In genomic region chr11:114168691-114169090, GRCh38 we compare ENCODE assay signal across 10 cellular contexts.
DNase-seq lines count a peak whose midpoint lies in the region; ATAC-seq lines count a peak whose summit lies in the region.
"Had no signal": no experiment of that assay in that cellular context is flagged by ENCODE, and none has a peak within 500 bp of the region (broad histone marks: within the 10 kb centered on the region; RNA-seq: fewer than 3 reads in every experiment).

No MANE protein-coding gene starts in this region.

- H3K4me1 Mint-ChIP-seq in CD4-positive, alpha-beta memory T cell = peaks cover 67 to 100% (median 89%) of the 10 kb centered on the region in 4 donors
- H3K4me1 Mint-ChIP-seq in effector memory CD8-positive, alpha-beta T cell (ENCODE audit: low read depth in 2 of 2) = peaks cover 77 to 80% of the 10 kb centered on the region in 2 donors

- no peaks in the 10 kb centered on the region for H3K36me3 ChIP-seq in CD4-positive, alpha-beta memory T cell (ENCODE audit: insufficient read depth, low read length)
- H3K36me3 ChIP-seq in rectal smooth muscle tissue (ENCODE audit: control insufficient read depth, insufficient read depth, low read length) (no peaks in the 10 kb centered on the region), H7 (replicated peaks; ENCODE audit: control insufficient read depth, insufficient read depth, low read length) (no peaks in the 10 kb centered on the region)

- peak; percentile 16 for ATAC-seq in effector memory CD8-positive, alpha-beta T cell (replicated peaks)
- ATAC-seq in GM18520 (IDR thresholded peaks at IDR 0.05; ENCODE audit: unreplicated experiment) = no peak

- H3K27me3 Mint-ChIP-seq in CD4-positive, alpha-beta memory T cell = no peaks in the 10 kb centered on the region
- H3K27me3 Mint-ChIP-seq in effector memory CD8-positive, alpha-beta T cell = no peaks in the 10 kb centered on the region

- no peak overlapping the region for H3K4me3 ChIP-seq in CD4-positive, alpha-beta memory T cell (ENCODE audit: low read length in 2 of 2)
- H3K4me3 ChIP-seq in rectal smooth muscle tissue (ENCODE audit: low read length) = peak overlapping the region; percentile 29
- H3K4me3 ChIP-seq in H7 (ENCODE audit: insufficient read depth, low read depth, low read length) = no peak overlapping the region

- H3K4me3 Mint-ChIP-seq in CD4-positive, alpha-beta memory T cell = peak overlapping the region in 7 of 8 donors; percentile 48 to 83 (median 65)
- H3K4me3 Mint-ChIP-seq in effector memory CD8-positive, alpha-beta T cell = peak overlapping the region; percentile 72 to 74

- no peaks in the 10 kb centered on the region for H3K9me3 ChIP-seq in CD4-positive, alpha-beta memory T cell (ENCODE audit: control insufficient read depth in 1 of 2, low read length in 2 of 2)

- H3K27ac Mint-ChIP-seq in CD4-positive, alpha-beta memory T cell = peak overlapping the region; percentile 35 to 92 (median 70)
- H3K27ac Mint-ChIP-seq in effector memory CD8-positive, alpha-beta T cell = peak overlapping the region in 1 of 2 donors; percentile 87

- no peak overlapping the region for H3K27ac ChIP-seq in CD4-positive, alpha-beta memory T cell (ENCODE audit: low read depth, low read length)
- H3K27ac ChIP-seq in rectal smooth muscle tissue (ENCODE audit: low read depth, low read length) = peak overlapping the region; percentile 100

- peaks cover 89% of the 10 kb centered on the region for H3K4me1 ChIP-seq in CD4-positive, alpha-beta memory T cell (ENCODE audit: insufficient read depth, low read length)
- peaks cover 93% of the 10 kb centered on the region for H3K4me1 ChIP-seq in rectal smooth muscle tissue (ENCODE audit: control insufficient read depth, insufficient read depth, low read length)

- DNase-seq in CD4-positive, alpha-beta memory T cell = no peak
- DNase-seq in NAMALWA (ENCODE audit: low spot score) = peak; percentile 13
- DNase-seq in effector memory CD8-positive, alpha-beta T cell = no peak
- no peak for DNase-seq in T1000 (lab: John Stamatoyannopoulos, UW)
- no peak for DNase-seq in stimulated activated CD4-positive, alpha-beta T cell treated with anti-CD3 and anti-CD28 coated beads, Interleukin-4, amount 100 ng/mL, for 24 hours
- no peak for DNase-seq in H7
- DNase-seq: activated naive CD4-positive, alpha-beta T cell; NCI-H524 had no signal

- CTCF ChIA-PET in CD4-positive, alpha-beta memory T cell (lab: Charles Lee; ENCODE audit: partially characterized antibody) = interaction anchor here (0.7 to 11.0 kb wide), 5 partner anchors 9 to 90 kb away, joined by 3 to 106 read pairs (median 5); no protein-coding TSS in a partner anchor

- intact Hi-C loops in CD4-positive, alpha-beta memory T cell (cut with micrococcal nuclease) = loop anchor here (5.0 to 10.0 kb wide), 3 partner anchors 234 to 854 kb away; partner anchors contain the start of genes C11orf71, CLDN25, RBM7 and TTC12

- no peaks in the 10 kb centered on the region for H3K9me3 Mint-ChIP-seq in CD4-positive, alpha-beta memory T cell
- H3K9me3 Mint-ChIP-seq in effector memory CD8-positive, alpha-beta T cell = no peaks in the 10 kb centered on the region

- H3K9ac ChIP-seq in rectal smooth muscle tissue (ENCODE audit: low read length) = no peak overlapping the region

- H3K27me3 ChIP-seq in CD4-positive, alpha-beta memory T cell (ENCODE audit: insufficient read depth, low read length) = no peaks in the 10 kb centered on the region
- H3K27me3 ChIP-seq in rectal smooth muscle tissue (ENCODE audit: control insufficient read depth, insufficient read depth, low read length) (no peaks in the 10 kb centered on the region), H7 (ENCODE audit: control insufficient read depth, insufficient read depth, low read length) (peaks cover 2% of the 10 kb centered on the region; the same call in 1 of the 2 replicates)

- H3K36me3 Mint-ChIP-seq in CD4-positive, alpha-beta memory T cell = no peaks in the 10 kb centered on the region
- peaks cover 24% of the 10 kb centered on the region for H3K36me3 Mint-ChIP-seq in effector memory CD8-positive, alpha-beta T cell (ENCODE audit: insufficient read depth)

- POLR2A ChIA-PET in CD4-positive, alpha-beta memory T cell (lab: Charles Lee; ENCODE audit: partially characterized antibody) = interaction anchor here (1.2 to 10.9 kb wide), 8 partner anchors 9 to 108 kb away, joined by 3 to 222 read pairs (median 6); partner anchors contain the start of gene ZBTB16
